1 cellular context compared by ENCODE assay signal in the genomic region with DNA sequence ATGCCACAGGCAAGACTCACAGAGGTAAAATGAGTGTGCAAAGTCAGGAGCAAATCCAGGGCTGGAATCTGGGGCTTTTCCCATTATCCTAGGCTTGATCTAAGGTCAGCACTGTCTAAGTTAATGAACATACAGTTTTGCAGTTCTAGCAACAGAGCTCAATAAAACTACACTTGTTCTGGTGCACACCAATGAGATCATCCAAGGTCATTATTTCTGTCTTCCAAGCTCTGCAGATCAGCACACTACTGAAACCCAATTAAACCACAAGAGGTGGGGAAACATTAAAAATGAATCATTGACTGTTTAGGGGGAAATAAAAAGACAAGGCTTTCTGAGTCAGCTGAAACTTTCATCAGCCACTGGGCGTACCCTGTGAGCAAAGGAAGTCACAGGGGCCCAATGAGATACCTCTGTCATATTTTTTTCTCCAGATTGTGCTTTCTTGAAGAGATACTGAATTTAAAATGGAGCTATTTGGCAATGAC.
TF ChIP-seq lines count a peak whose summit lies in the region.

No MANE protein-coding gene starts in this region.

TF ChIP-seq in IMR-90, 13 proteins besides CTCF, POLR2A, EP300 and RAD21 (continued from another document):
- TF ChIP-seq CHD1 (IDR thresholded peaks at IDR 0.05; ENCODE audit: low read depth, low read length) = no peak
- TF ChIP-seq CEBPB (IDR thresholded peaks at IDR 0.05; ENCODE audit: low read depth, low read length) = peak; percentile 75
- 0 out of 2 replicates have a peak, but pooled peaks have one; percentile 22 for TF ChIP-seq BHLHE40 (IDR thresholded peaks at IDR 0.05; ENCODE audit: low read depth, low read length)
